In the genomic region with DNA sequence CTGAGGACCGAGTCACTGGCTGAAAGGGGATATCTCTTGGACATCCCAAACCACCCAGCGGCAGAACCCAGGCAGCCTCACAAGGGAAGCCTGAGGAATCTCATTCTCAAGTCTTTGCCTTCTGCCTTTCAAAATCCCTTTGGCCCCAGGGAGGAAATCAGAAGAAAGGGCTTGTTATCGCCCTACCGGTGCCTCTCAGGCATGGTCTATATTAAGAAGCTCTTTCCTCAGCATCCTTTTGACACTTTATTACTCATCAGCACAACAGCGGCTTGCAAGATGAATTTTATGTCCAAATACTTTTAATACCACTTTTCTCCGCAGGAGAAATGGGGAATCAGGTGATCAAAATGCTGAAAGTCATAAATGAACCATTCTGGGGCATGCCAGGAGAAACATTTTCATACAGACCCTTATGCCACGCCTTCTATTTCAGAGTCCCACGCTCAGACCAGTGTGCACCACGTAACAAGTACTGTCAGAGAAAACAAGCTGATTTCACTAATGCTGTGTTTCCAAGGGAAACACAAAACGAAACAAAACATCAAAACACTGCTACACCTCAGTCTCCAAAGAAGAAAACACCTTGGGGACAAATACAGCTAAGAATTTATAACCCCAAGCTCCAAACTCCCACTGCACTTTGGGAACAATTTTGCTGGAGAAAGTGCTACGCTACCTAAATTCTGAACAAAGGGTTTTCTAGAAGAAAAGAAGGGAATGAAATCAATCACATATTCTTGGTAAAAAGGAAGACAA, we compare ENCODE assay signal across 8 cellular contexts. TPM values are rescaled to one million over a fixed set of nuclear protein-coding genes. Genes with fewer than 3 reads are reported as not detected.
DNase-seq lines count a peak whose midpoint lies in the region; ATAC-seq and TF ChIP-seq lines count a peak whose summit lies in the region.

No MANE protein-coding gene starts in this region.

- CTCF ChIA-PET in OCI-LY7 (lab: Charles Lee; ENCODE audit: unreplicated experiment), result no interaction called here

- peaks cover 58% of the 10 kb centered on the region for H3K36me3 ChIP-seq in OCI-LY7 (ENCODE audit: insufficient read depth, low read length)
- no peaks in the 10 kb centered on the region for H3K36me3 ChIP-seq in smooth muscle cell (ENCODE audit: low read depth)

- H3K4me2 ChIP-seq in OCI-LY7 (ENCODE audit: low read length) (peak overlapping the region; percentile 40; the same call in 1 of the 2 replicates), smooth muscle cell (peak overlapping the region; percentile 53)

- H3K4me3 ChIP-seq in OCI-LY7 (ENCODE audit: low read depth, low read length, poor library complexity, severe bottlenecking) (no peak overlapping the region), dorsolateral prefrontal cortex (peak overlapping the region in 5 of 59 donors; percentile 6 to 19 (median 15)), smooth muscle cell (no peak overlapping the region)

- peaks cover 30% of the 10 kb centered on the region for H3F3A ChIP-seq in smooth muscle cell (ENCODE audit: low read depth)

- POLR2A ChIA-PET in OCI-LY7 (lab: Charles Lee), result interaction anchor here (1.3 to 1.8 kb wide), 3 partner anchors 10 to 32 kb away, joined by 4 to 5 read pairs (median 5); no protein-coding TSS in a partner anchor

- peak overlapping the region; percentile 26 for H3K9ac ChIP-seq in smooth muscle cell (ENCODE audit: low read depth)

- H2AFZ ChIP-seq in OCI-LY7 (ENCODE audit: low read length), result no peak overlapping the region
- H2AFZ ChIP-seq in smooth muscle cell (ENCODE audit: low read depth), result no peak overlapping the region

- TF ChIP-seq CTCF in OCI-LY7 (conservative IDR thresholded peaks at IDR 0.05; ENCODE audit: low read length) (no peak), dorsolateral prefrontal cortex (IDR thresholded peaks at IDR 0.05 in 54 of 56, conservative IDR thresholded peaks at IDR 0.05 in 2 of 56; ENCODE audit: low read depth in 1 of 56, partially characterized antibody in 56 of 56) (no peak), smooth muscle cell (IDR thresholded peaks at IDR 0.05; ENCODE audit: borderline replicate concordance, insufficient read depth, poor library complexity, severe bottlenecking) (no peak)

- H3K27ac ChIP-seq in OCI-LY7 (ENCODE audit: low read depth, low read length, poor library complexity, severe bottlenecking) (peak overlapping the region; percentile 19), dorsolateral prefrontal cortex (peak overlapping the region in 40 of 59 donors; percentile 0 to 78 (median 49)), smooth muscle cell (ENCODE audit: low read depth) (peak overlapping the region; percentile 64)

- BruUV-seq in OCI-LY7 (replicated peaks; lab: Mats Ljungman, UMichigan), result no TSS peak

- H3K27me3 ChIP-seq in dorsolateral prefrontal cortex, result no peaks in the 10 kb centered on the region
- no peaks in the 10 kb centered on the region for H3K27me3 ChIP-seq in smooth muscle cell (ENCODE audit: low read depth)

- no peaks in the 10 kb centered on the region for H3K9me2 ChIP-seq in OCI-LY7 (ENCODE audit: insufficient read depth, low read length)

- H3K9me3 ChIP-seq in OCI-LY7 (ENCODE audit: low read length) (no peaks in the 10 kb centered on the region), smooth muscle cell (replicated peaks; ENCODE audit: low read depth) (no peaks in the 10 kb centered on the region)

- peaks cover 71% of the 10 kb centered on the region for H3K4me1 ChIP-seq in OCI-LY7 (ENCODE audit: insufficient read depth, low read length, poor library complexity, severe bottlenecking)
- H3K4me1 ChIP-seq in smooth muscle cell (ENCODE audit: low read depth), result peaks cover 18% of the 10 kb centered on the region

- WGBS in smooth muscle cell (ENCODE audit: low lambda C conversion rate), result 50% methylated on average over 11 of the region's 11 CpGs

- intact Hi-C loops in OCI-LY7 (cut with micrococcal nuclease; ENCODE audit: unreplicated experiment) (no loop called here), dorsolateral prefrontal cortex (cut with DNase I) (no loop called here)

- ATAC-seq in GM21619 (IDR thresholded peaks at IDR 0.05; ENCODE audit: unreplicated experiment) (peak; percentile 49), HG03457 (IDR thresholded peaks at IDR 0.05; ENCODE audit: unreplicated experiment) (no peak)

- H3K79me2 ChIP-seq in OCI-LY7 (ENCODE audit: insufficient read depth, low read depth, low read length) (peaks cover 99% of the 10 kb centered on the region), smooth muscle cell (ENCODE audit: low read depth) (peaks cover 53% of the 10 kb centered on the region)

- peaks cover 21% of the 10 kb centered on the region; the same call in 1 of the 2 replicates for H4K20me1 ChIP-seq in OCI-LY7 (ENCODE audit: insufficient read depth, low read length)
- peaks cover 52% of the 10 kb centered on the region for H4K20me1 ChIP-seq in smooth muscle cell (ENCODE audit: low read depth)

- DNase-seq in ELR (ENCODE audit: low read depth) (peak; percentile 50), OCI-LY7 (ENCODE audit: low spot score) (no peak), dorsolateral prefrontal cortex (no peak), smooth muscle cell (lab: John Stamatoyannopoulos, UW; ENCODE audit: unreplicated experiment) (no peak), kidney tubule cell (ENCODE audit: low spot score) (no peak), NCI-H187 (lab: John Stamatoyannopoulos, UW) (no peak)

RNA-seq across cellular contexts. Expression of a gene that starts 30.0 kb away (rescaled TPM):
- 114 and 118 TPM in 2 replicates for total RNA-seq in OCI-LY7 (2014; rRNA removed; shearing (Covaris generic))
- total RNA-seq in OCI-LY7 (2022) (243 and 277 TPM in 2 replicates), dorsolateral prefrontal cortex (100 to 1,000 TPM in 115 of 120 experiments, 10 to 100 TPM in 5; 96.5 to 222 (median 138) TPM), smooth muscle cell (15.3 and 17.8 TPM in 2 replicates)
- polyA plus RNA-seq in smooth muscle cell, result 16.4 and 21.8 TPM in 2 replicates
